1 cellular context compared by ENCODE assay signal in the genomic region with DNA sequence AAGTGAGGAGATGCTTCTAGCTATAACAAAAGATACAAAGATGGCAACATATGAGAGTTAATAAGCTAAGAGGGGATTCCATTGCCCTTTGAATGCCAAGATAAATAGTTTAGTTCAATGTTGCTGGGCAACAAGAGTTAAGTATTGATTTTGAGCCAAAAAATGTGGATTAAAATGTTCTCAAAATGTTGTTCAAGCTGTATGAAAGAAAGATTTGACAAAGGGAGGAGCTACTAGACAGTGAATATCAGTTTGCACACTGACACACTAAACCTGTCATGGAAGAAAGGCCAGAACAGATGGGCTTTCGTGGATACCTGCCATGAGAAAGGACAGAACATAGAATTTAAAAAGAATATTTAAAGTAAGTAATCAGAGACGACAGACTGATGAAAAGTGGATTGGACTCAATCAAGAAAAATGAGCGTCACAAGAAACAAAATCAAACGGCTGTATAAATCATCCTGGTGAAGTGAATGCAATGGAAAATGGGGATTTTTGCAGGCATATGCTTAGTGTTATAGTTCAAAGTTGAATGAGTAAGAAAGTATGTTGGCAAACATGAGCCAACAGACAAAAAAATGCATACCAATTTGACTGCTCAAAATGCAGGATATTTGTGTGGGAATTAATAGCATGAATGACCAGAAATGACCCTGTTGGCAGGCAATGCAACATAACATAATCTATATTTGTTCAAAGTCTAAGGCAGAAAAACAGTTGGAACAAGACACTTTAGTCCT.
TF ChIP-seq lines count a peak whose summit lies in the region.

No MANE protein-coding gene starts in this region.

TF ChIP-seq in SK-N-SH, 30 proteins besides CTCF, POLR2A, EP300 and RAD21 (continued from another document):
- TF ChIP-seq, protein P1, sequence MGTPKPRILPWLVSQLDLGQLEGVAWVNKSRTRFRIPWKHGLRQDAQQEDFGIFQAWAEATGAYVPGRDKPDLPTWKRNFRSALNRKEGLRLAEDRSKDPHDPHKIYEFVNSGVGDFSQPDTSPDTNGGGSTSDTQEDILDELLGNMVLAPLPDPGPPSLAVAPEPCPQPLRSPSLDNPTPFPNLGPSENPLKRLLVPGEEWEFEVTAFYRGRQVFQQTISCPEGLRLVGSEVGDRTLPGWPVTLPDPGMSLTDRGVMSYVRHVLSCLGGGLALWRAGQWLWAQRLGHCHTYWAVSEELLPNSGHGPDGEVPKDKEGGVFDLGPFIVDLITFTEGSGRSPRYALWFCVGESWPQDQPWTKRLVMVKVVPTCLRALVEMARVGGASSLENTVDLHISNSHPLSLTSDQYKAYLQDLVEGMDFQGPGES (IDR thresholded peaks at IDR 0.05; ENCODE audit: low read depth, low read length) = no peak
- TF ChIP-seq TCF12 (IDR thresholded peaks at IDR 0.05) (peak; percentile 95), YY1 (IDR thresholded peaks at IDR 0.05; ENCODE audit: low read depth) (no peak), MEF2A (IDR thresholded peaks at IDR 0.05; ENCODE audit: borderline replicate concordance, low read depth) (peak; percentile 54), NFIC (IDR thresholded peaks at IDR 0.05; ENCODE audit: borderline replicate concordance) (peak; percentile 92), SIN3A (IDR thresholded peaks at IDR 0.05; ENCODE audit: borderline replicate concordance, low read depth, low read length) (peak; percentile 67; the same call in 1 of the 2 replicates), ELF1 (IDR thresholded peaks at IDR 0.05) (no peak), GABPA (IDR thresholded peaks at IDR 0.05; ENCODE audit: low read depth) (no peak)
- TF ChIP-seq, protein P2, sequence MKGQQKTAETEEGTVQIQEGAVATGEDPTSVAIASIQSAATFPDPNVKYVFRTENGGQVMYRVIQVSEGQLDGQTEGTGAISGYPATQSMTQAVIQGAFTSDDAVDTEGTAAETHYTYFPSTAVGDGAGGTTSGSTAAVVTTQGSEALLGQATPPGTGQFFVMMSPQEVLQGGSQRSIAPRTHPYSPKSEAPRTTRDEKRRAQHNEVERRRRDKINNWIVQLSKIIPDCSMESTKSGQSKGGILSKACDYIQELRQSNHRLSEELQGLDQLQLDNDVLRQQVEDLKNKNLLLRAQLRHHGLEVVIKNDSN (IDR thresholded peaks at IDR 0.05; ENCODE audit: borderline replicate concordance, low read depth) = no peak
- TF ChIP-seq, protein P3, sequence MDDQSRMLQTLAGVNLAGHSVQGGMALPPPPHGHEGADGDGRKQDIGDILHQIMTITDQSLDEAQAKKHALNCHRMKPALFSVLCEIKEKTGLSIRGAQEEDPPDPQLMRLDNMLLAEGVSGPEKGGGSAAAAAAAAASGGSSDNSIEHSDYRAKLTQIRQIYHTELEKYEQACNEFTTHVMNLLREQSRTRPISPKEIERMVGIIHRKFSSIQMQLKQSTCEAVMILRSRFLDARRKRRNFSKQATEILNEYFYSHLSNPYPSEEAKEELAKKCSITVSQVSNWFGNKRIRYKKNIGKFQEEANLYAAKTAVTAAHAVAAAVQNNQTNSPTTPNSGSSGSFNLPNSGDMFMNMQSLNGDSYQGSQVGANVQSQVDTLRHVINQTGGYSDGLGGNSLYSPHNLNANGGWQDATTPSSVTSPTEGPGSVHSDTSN (IDR thresholded peaks at IDR 0.05) = peak; percentile 95
TF ChIP-seq in SK-N-SH: peak in this region for 13.
